Comparison of ENCODE assay signal across 12 cellular contexts in genomic region chr20:41167118-41167470, GRCh38. TPM values are rescaled to one million over a fixed set of nuclear protein-coding genes. Genes with fewer than 3 reads are reported as not detected.
A peak's percentile ranks its signal among the peaks of the same experiment; 100 is the strongest.
DNase-seq lines count a peak whose midpoint lies in the region; ATAC-seq and TF ChIP-seq lines count a peak whose summit lies in the region.
"Had no signal": no experiment of that assay in that cellular context is flagged by ENCODE, and none has a peak within 500 bp of the region (broad histone marks: within the 10 kb centered on the region; RNA-seq: fewer than 3 reads in every experiment).

No MANE protein-coding gene starts in this region.

- peaks cover 21% of the 10 kb centered on the region for H3K4me1 Mint-ChIP-seq in T-helper 2 cell treated with Interferon-gamma antibody and Interleukin-4, amounts not matched to agents 5 μg/mL and 100 μg/mL, for 36 hours (ENCODE audit: low read depth)
- H3K4me1 Mint-ChIP-seq in CD4-positive, alpha-beta T cell (ENCODE audit: low read depth), result peaks cover 41% of the 10 kb centered on the region
- H3K4me1 Mint-ChIP-seq in activated T-helper 2 cell treated with anti-CD3 and anti-CD28 coated beads, Interferon-gamma antibody, Interleukin-2, Interleukin-4, amounts not matched to agents 10 μg/mL and 5 μg/mL and 100 μg/mL, durations not matched to agents 14 hours and 24 hours and 36 hours (ENCODE audit: low read depth), result peaks cover 17% of the 10 kb centered on the region
- H3K4me1 Mint-ChIP-seq in neural crest cell, result peaks cover 4% of the 10 kb centered on the region

- H2BK15ac ChIP-seq in neuronal stem cell (ENCODE audit: low read length), result no peak overlapping the region

- H3K27ac Mint-ChIP-seq in T-helper 2 cell treated with Interferon-gamma antibody and Interleukin-4, amounts not matched to agents 5 μg/mL and 100 μg/mL, for 36 hours, result peak overlapping the region; percentile 51
- H3K27ac Mint-ChIP-seq in CD4-positive, alpha-beta T cell, result peak overlapping the region; percentile 96
- peak overlapping the region; percentile 10 for H3K27ac Mint-ChIP-seq in activated T-helper 2 cell treated with anti-CD3 and anti-CD28 coated beads, Interferon-gamma antibody, Interleukin-2, Interleukin-4, amounts not matched to agents 10 μg/mL and 5 μg/mL and 100 μg/mL, durations not matched to agents 14 hours and 24 hours and 36 hours
- peak overlapping the region; percentile 54 for H3K27ac Mint-ChIP-seq in neural crest cell (ENCODE audit: unreplicated experiment)

- CTCF ChIA-PET in CD4-positive, alpha-beta T cell (lab: Charles Lee), result interaction anchor here (1.8 kb wide), 1 partner anchor 32 kb away, joined by 5 read pairs; no protein-coding TSS in a partner anchor

- no peaks in the 10 kb centered on the region for H3K9me3 ChIP-seq in CD4-positive, alpha-beta T cell (ENCODE audit: control insufficient read depth, low read length)
- peaks cover 0 to 2% of the 10 kb centered on the region in 2 donors for H3K9me3 ChIP-seq in neuronal stem cell (replicated peaks in 1 of 2; ENCODE audit: control insufficient read depth in 2 of 2, insufficient read depth in 1 of 2, low read depth in 1 of 2, low read length in 2 of 2)
- H3K9me3 ChIP-seq: esophagus muscularis mucosa had no signal

- H2AFZ ChIP-seq in neuronal stem cell (ENCODE audit: low read length), result no peak overlapping the region

- peaks cover 93 to 98% of the 10 kb centered on the region in 2 donors for H3K36me3 ChIP-seq in neuronal stem cell (replicated peaks in 1 of 2; ENCODE audit: control insufficient read depth in 2 of 2, insufficient read depth in 2 of 2, low read length in 2 of 2)

- TF ChIP-seq CTCF in CD4-positive, alpha-beta T cell (IDR thresholded peaks at IDR 0.05), result no peak
- no peak for TF ChIP-seq CTCF in neural crest cell (conservative IDR thresholded peaks at IDR 0.05)

- H3K36me3 Mint-ChIP-seq in T-helper 2 cell treated with Interferon-gamma antibody and Interleukin-4, amounts not matched to agents 5 μg/mL and 100 μg/mL, for 36 hours (ENCODE audit: low read depth), result peaks cover 91% of the 10 kb centered on the region
- peaks cover 97% of the 10 kb centered on the region for H3K36me3 Mint-ChIP-seq in CD4-positive, alpha-beta T cell (ENCODE audit: low read depth)
- peaks cover 86% of the 10 kb centered on the region for H3K36me3 Mint-ChIP-seq in activated T-helper 2 cell treated with anti-CD3 and anti-CD28 coated beads, Interferon-gamma antibody, Interleukin-2, Interleukin-4, amounts not matched to agents 10 μg/mL and 5 μg/mL and 100 μg/mL, durations not matched to agents 14 hours and 24 hours and 36 hours (ENCODE audit: low read depth)
- H3K36me3 Mint-ChIP-seq in neural crest cell (ENCODE audit: low read depth), result peaks cover 31% of the 10 kb centered on the region

- H3K79me1 ChIP-seq in neuronal stem cell (ENCODE audit: low read depth, low read length), result peaks cover 8% of the 10 kb centered on the region

- no peak overlapping the region for H4K91ac ChIP-seq in neuronal stem cell (ENCODE audit: low read depth, low read length, poor library complexity)

- no peak overlapping the region for H3K23ac ChIP-seq in neuronal stem cell (ENCODE audit: low read depth, low read length, poor library complexity)

- no peak overlapping the region for H2BK120ac ChIP-seq in neuronal stem cell (ENCODE audit: low read depth, low read length)

- no peaks in the 10 kb centered on the region for H3K27me3 ChIP-seq in CD4-positive, alpha-beta T cell (ENCODE audit: control insufficient read depth, insufficient read depth, low read length)
- H3K27me3 ChIP-seq in neuronal stem cell (ENCODE audit: control insufficient read depth in 3 of 3, insufficient read depth in 3 of 3, low read depth in 1 of 3, low read length in 3 of 3), result no peaks in the 10 kb centered on the region
- H3K27me3 ChIP-seq: esophagus muscularis mucosa had no signal

- no peak overlapping the region for H3K4me3 ChIP-seq in neuronal stem cell (ENCODE audit: low read length in 2 of 2)
- H3K4me3 ChIP-seq: esophagus muscularis mucosa had no signal

- POLR2A ChIA-PET in CD4-positive, alpha-beta T cell (lab: Charles Lee), result interaction anchor here (1.2 to 2.0 kb wide), 3 partner anchors 9 to 26 kb away, joined by 3 to 7 read pairs (median 3); no protein-coding TSS in a partner anchor

- no peaks in the 10 kb centered on the region for H3K9me3 Mint-ChIP-seq in T-helper 2 cell treated with Interferon-gamma antibody and Interleukin-4, amounts not matched to agents 5 μg/mL and 100 μg/mL, for 36 hours
- H3K9me3 Mint-ChIP-seq in CD4-positive, alpha-beta T cell, result no peaks in the 10 kb centered on the region
- H3K9me3 Mint-ChIP-seq in activated T-helper 2 cell treated with anti-CD3 and anti-CD28 coated beads, Interferon-gamma antibody, Interleukin-2, Interleukin-4, amounts not matched to agents 10 μg/mL and 5 μg/mL and 100 μg/mL, durations not matched to agents 14 hours and 24 hours and 36 hours, result no peaks in the 10 kb centered on the region
- no peaks in the 10 kb centered on the region for H3K9me3 Mint-ChIP-seq in neural crest cell

- H3K9ac ChIP-seq in neuronal stem cell (ENCODE audit: low read depth, low read length, poor library complexity), result no peak overlapping the region

- no peak overlapping the region for H4K8ac ChIP-seq in neuronal stem cell (ENCODE audit: low read depth, low read length)

- no peak overlapping the region for H3K4ac ChIP-seq in neuronal stem cell (ENCODE audit: low read length)

- no peak overlapping the region for H2AK5ac ChIP-seq in neuronal stem cell (ENCODE audit: low read depth, low read length)

- no peak overlapping the region for H2BK5ac ChIP-seq in neuronal stem cell (ENCODE audit: low read length)

- no peaks in the 10 kb centered on the region for H3K4me1 ChIP-seq in neuronal stem cell (ENCODE audit: control insufficient read depth in 2 of 2, insufficient read depth in 1 of 2, low read depth in 1 of 2, low read length in 2 of 2)

- no peak overlapping the region for H2BK12ac ChIP-seq in neuronal stem cell (ENCODE audit: low read length)

- no peaks in the 10 kb centered on the region for H3K27me3 Mint-ChIP-seq in T-helper 2 cell treated with Interferon-gamma antibody and Interleukin-4, amounts not matched to agents 5 μg/mL and 100 μg/mL, for 36 hours (ENCODE audit: low read depth)
- no peaks in the 10 kb centered on the region for H3K27me3 Mint-ChIP-seq in CD4-positive, alpha-beta T cell
- H3K27me3 Mint-ChIP-seq in activated T-helper 2 cell treated with anti-CD3 and anti-CD28 coated beads, Interferon-gamma antibody, Interleukin-2, Interleukin-4, amounts not matched to agents 10 μg/mL and 5 μg/mL and 100 μg/mL, durations not matched to agents 14 hours and 24 hours and 36 hours (ENCODE audit: low read depth), result no peaks in the 10 kb centered on the region
- peaks cover 3% of the 10 kb centered on the region for H3K27me3 Mint-ChIP-seq in neural crest cell (ENCODE audit: low read depth)

- no peak overlapping the region for H3K27ac ChIP-seq in CD4-positive, alpha-beta T cell (ENCODE audit: low read depth, low read length)
- no peak overlapping the region for H3K27ac ChIP-seq in neuronal stem cell (replicated peaks; ENCODE audit: low read length)

- ATAC-seq in CD4-positive, alpha-beta T cell (ENCODE audit: poor library complexity), result no peak

- H3K18ac ChIP-seq in neuronal stem cell (ENCODE audit: low read length), result no peak overlapping the region

- DNase-seq in T-helper 2 cell treated with Interferon-gamma antibody and Interleukin-4, amounts not matched to agents 5 μg/mL and 100 μg/mL, for 36 hours (ENCODE audit: low spot score), result no peak
- DNase-seq in T-helper 2 cell, result no peak
- DNase-seq in CD4-positive, alpha-beta T cell, result no peak
- no peak for DNase-seq in activated T-helper 2 cell treated with anti-CD3 and anti-CD28 coated beads, Interferon-gamma antibody, Interleukin-2, Interleukin-4, amounts not matched to agents 10 μg/mL and 5 μg/mL and 100 μg/mL, durations not matched to agents 14 hours and 24 hours and 36 hours (ENCODE audit: low spot score)
- DNase-seq in neural crest cell (ENCODE audit: low read depth, low spot score), result no peak
- no peak for DNase-seq in stimulated activated CD4-positive, alpha-beta T cell treated with anti-CD3 and anti-CD28 coated beads, Interleukin-4, amount 100 ng/mL, for 24 hours
- no peak for DNase-seq in NCI-H2081 (lab: John Stamatoyannopoulos, UW)
- DNase-seq in neuronal stem cell (ENCODE audit: low spot score), result no peak
- DNase-seq: 8988T, NCI-H774, nucleus accumbens had no signal

- H3K4me2 ChIP-seq in neuronal stem cell (ENCODE audit: insufficient read depth, low read length, poor library complexity, severe bottlenecking), result no peak overlapping the region

- no CpG with 5 or more reads among the region's 3 CpGs for WGBS in neuronal stem cell (ENCODE audit: extremely low coverage in 2 of 2, insufficient read length in 2 of 2, insufficient replicate concordance in 1 of 2), 2 donors

- H3K14ac ChIP-seq in neuronal stem cell (ENCODE audit: low read length), result no peak overlapping the region

- no peak overlapping the region for H3K4me3 Mint-ChIP-seq in T-helper 2 cell treated with Interferon-gamma antibody and Interleukin-4, amounts not matched to agents 5 μg/mL and 100 μg/mL, for 36 hours
- no peak overlapping the region for H3K4me3 Mint-ChIP-seq in CD4-positive, alpha-beta T cell
- no peak overlapping the region for H3K4me3 Mint-ChIP-seq in activated T-helper 2 cell treated with anti-CD3 and anti-CD28 coated beads, Interferon-gamma antibody, Interleukin-2, Interleukin-4, amounts not matched to agents 10 μg/mL and 5 μg/mL and 100 μg/mL, durations not matched to agents 14 hours and 24 hours and 36 hours (ENCODE audit: low read depth)
- H3K4me3 Mint-ChIP-seq in neural crest cell, result no peak overlapping the region

- intact Hi-C loops in CD4-positive, alpha-beta T cell (cut with DNase I, micrococcal nuclease), result no loop called here
- intact Hi-C loops in activated T-helper 2 cell treated with anti-CD3 and anti-CD28 coated beads, Interferon-gamma antibody, Interleukin-2, Interleukin-4, amounts not matched to agents 10 μg/mL and 5 μg/mL and 100 μg/mL, durations not matched to agents 14 hours and 24 hours and 36 hours (cut with micrococcal nuclease), result no loop called here

RNA-seq across cellular contexts. Expression of gene PLCG1, which starts 29.8 kb away (rescaled TPM):
- 100 to 1,000 TPM; 387 to 404 TPM for total RNA-seq in CD4-positive, alpha-beta T cell
- 174 and 187 TPM in 2 replicates for total RNA-seq in activated T-helper 2 cell treated with anti-CD3 and anti-CD28 coated beads, Interferon-gamma antibody, Interleukin-2, Interleukin-4, amounts not matched to agents 10 μg/mL and 5 μg/mL and 100 μg/mL, durations not matched to agents 14 hours and 24 hours and 36 hours
- 297 and 320 TPM in 2 replicates for total RNA-seq in neural crest cell
- polyA plus RNA-seq in neuronal stem cell (2013, experiment 1 of 2), result 138 TPM
- polyA plus RNA-seq in neuronal stem cell (2013, experiment 2 of 2), result 134 TPM

Comparison
In these comparisons a context has a peak if more than half of its experiments do, and no peak if none do; other contexts are left out.
1. H3K27ac Mint-ChIP-seq: peak in every context shown above with its lines; median percentile 96 in CD4-positive, alpha-beta T cell; 54 in neural crest cell; 51 in T-helper 2 cell treated with Interferon-gamma antibody and Interleukin-4, amounts not matched to agents 5 μg/mL and 100 μg/mL, for 36 hours; 10 in activated T-helper 2 cell treated with anti-CD3 and anti-CD28 coated beads, Interferon-gamma antibody, Interleukin-2, Interleukin-4, amounts not matched to agents 10 μg/mL and 5 μg/mL and 100 μg/mL, durations not matched to agents 14 hours and 24 hours and 36 hours.